In the genomic region with DNA sequence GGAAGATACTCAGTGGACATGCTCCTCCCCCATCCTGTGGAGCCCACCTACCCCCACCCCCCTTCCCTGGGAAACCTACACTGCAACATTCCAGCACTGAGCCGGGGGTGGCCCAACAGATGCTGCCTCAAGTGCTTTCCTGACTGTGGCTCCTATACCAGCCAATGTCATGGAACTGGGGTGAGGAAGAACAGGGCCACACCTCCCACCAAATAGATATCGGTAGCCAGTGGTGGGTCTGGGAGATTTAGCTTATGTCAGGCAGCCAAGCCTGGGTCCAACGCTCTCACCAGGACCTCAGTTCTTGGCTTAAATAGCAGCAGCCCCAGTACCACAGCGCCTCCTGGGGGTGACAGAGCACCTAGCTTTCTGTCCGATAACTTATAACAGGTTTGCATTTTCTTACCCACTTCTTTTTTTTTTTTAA, we compare ENCODE assay signal across 9 cellular contexts. TPM values are rescaled to one million over a fixed set of nuclear protein-coding genes. Genes with fewer than 3 reads are reported as not detected.
DNase-seq lines count a peak whose midpoint lies in the region; ATAC-seq and TF ChIP-seq lines count a peak whose summit lies in the region.
"Had no signal": no experiment of that assay in that cellular context is flagged by ENCODE, and none has a peak within 500 bp of the region (broad histone marks: within the 10 kb centered on the region; RNA-seq: fewer than 3 reads in every experiment).

No MANE protein-coding gene starts in this region.

- H3K79me1 ChIP-seq in trophoblast cell (ENCODE audit: low read length): no peaks in the 10 kb centered on the region

- H3K4me3 Mint-ChIP-seq in activated T-cell treated with anti-CD3 and anti-CD28 coated beads, Interleukin-2, amount 50 U/mL, for 4 hours: no peak overlapping the region
- H3K4me3 Mint-ChIP-seq: stimulated activated naive CD8-positive, alpha-beta T cell treated with anti-CD3 and anti-CD28 coated beads, Interleukin-15, Interleukin-2, amounts not matched to agents 100 ng/mL and 50 ng/mL, for 24 hours had no signal

- CTCF ChIA-PET in GM10248 (lab: Yijun Ruan, JAX): interaction anchor here (1.0 to 2.9 kb wide), 21 partner anchors 9 to 637 kb away, joined by 3 to 9 read pairs (median 4); no protein-coding TSS in a partner anchor

- H3K79me2 ChIP-seq in trophoblast cell (ENCODE audit: control insufficient read depth, insufficient read depth, low read length, poor library complexity): no peaks in the 10 kb centered on the region

- no peak overlapping the region for H3K27ac ChIP-seq in gastroesophageal sphincter
- no peak overlapping the region for H3K27ac ChIP-seq in trophoblast cell (ENCODE audit: low read depth, low read length)

- H3K4me1 Mint-ChIP-seq in activated T-cell treated with anti-CD3 and anti-CD28 coated beads, Interleukin-2, amount 50 U/mL, for 4 hours (ENCODE audit: low read depth): no peaks in the 10 kb centered on the region

- TF ChIP-seq POLR2A in gastroesophageal sphincter (IDR thresholded peaks at IDR 0.05): no peak

- no peak overlapping the region for H3K23ac ChIP-seq in trophoblast cell (ENCODE audit: low read length)

- POLR2A ChIA-PET in GM10248 (lab: Yijun Ruan, JAX): no interaction called here

- no peak overlapping the region for H2BK5ac ChIP-seq in trophoblast cell (ENCODE audit: low read depth, low read length, poor library complexity)

- H4K91ac ChIP-seq in trophoblast cell (ENCODE audit: low read depth, low read length): no peak overlapping the region

- no peak overlapping the region for H3K4me3 ChIP-seq in gastroesophageal sphincter
- no peak overlapping the region for H3K4me3 ChIP-seq in trophoblast cell (ENCODE audit: low read depth, low read length)

- H3K4ac ChIP-seq in trophoblast cell (ENCODE audit: low read depth, low read length): no peak overlapping the region

- TF ChIP-seq EP300 in gastroesophageal sphincter (IDR thresholded peaks at IDR 0.05): no peak

- H2BK12ac ChIP-seq in trophoblast cell (ENCODE audit: low read length): no peak overlapping the region

- H3K36me3 Mint-ChIP-seq in activated T-cell treated with anti-CD3 and anti-CD28 coated beads, Interleukin-2, amount 50 U/mL, for 4 hours (ENCODE audit: insufficient read depth): no peaks in the 10 kb centered on the region

- H3K9me3 ChIP-seq in gastroesophageal sphincter (no peaks in the 10 kb centered on the region), trophoblast cell (ENCODE audit: insufficient read depth, low read depth, low read length) (no peaks in the 10 kb centered on the region)

- no peak overlapping the region for H2AFZ ChIP-seq in trophoblast cell (ENCODE audit: insufficient read depth, low read length, poor library complexity)

- H3K9ac ChIP-seq in trophoblast cell (ENCODE audit: low read length): no peak overlapping the region

- no peak overlapping the region for H2BK120ac ChIP-seq in trophoblast cell (ENCODE audit: insufficient read depth, low read length, poor library complexity)

- H3K4me2 ChIP-seq in trophoblast cell (ENCODE audit: low read length): no peak overlapping the region

- H3K9me3 Mint-ChIP-seq in activated T-cell treated with anti-CD3 and anti-CD28 coated beads, Interleukin-2, amount 50 U/mL, for 4 hours: no peaks in the 10 kb centered on the region
- H3K9me3 Mint-ChIP-seq: stimulated activated naive CD8-positive, alpha-beta T cell treated with anti-CD3 and anti-CD28 coated beads, Interleukin-15, Interleukin-2, amounts not matched to agents 100 ng/mL and 50 ng/mL, for 24 hours had no signal

- H4K12ac ChIP-seq in trophoblast cell (ENCODE audit: low read depth, low read length): no peak overlapping the region

- TF ChIP-seq CTCF in GM10248 (IDR thresholded peaks at IDR 0.05; ENCODE audit: control extremely low read depth, extremely low read depth, low read depth, missing control alignments) (peak; percentile 53), gastroesophageal sphincter (IDR thresholded peaks at IDR 0.05) (peak in 3 of 4 experiments; percentile 51 to 73 (median 53))

- H3K27me3 Mint-ChIP-seq in activated T-cell treated with anti-CD3 and anti-CD28 coated beads, Interleukin-2, amount 50 U/mL, for 4 hours (ENCODE audit: low read depth): no peaks in the 10 kb centered on the region
- H3K27me3 Mint-ChIP-seq: stimulated activated naive CD8-positive, alpha-beta T cell treated with anti-CD3 and anti-CD28 coated beads, Interleukin-15, Interleukin-2, amounts not matched to agents 100 ng/mL and 50 ng/mL, for 24 hours had no signal

- peak in 1 of 2 donors; percentile 30 for ATAC-seq in activated T-cell treated with anti-CD3 and anti-CD28 coated beads, Interleukin-2, amount 50 U/mL, for 4 hours
- ATAC-seq in gastroesophageal sphincter (no peak), GM21390 (IDR thresholded peaks at IDR 0.05; ENCODE audit: unreplicated experiment) (no peak), GM21515 (IDR thresholded peaks at IDR 0.05; ENCODE audit: unreplicated experiment) (no peak)

- H2AK5ac ChIP-seq in trophoblast cell (ENCODE audit: low read length): no peak overlapping the region

- DNase-seq in GM10248 (ENCODE audit: extremely low spot score) (no peak), NOMO-1 (lab: John Stamatoyannopoulos, UW; ENCODE audit: unreplicated experiment in 2 of 2) (peak; percentile 4 to 16), trophoblast cell (peak; percentile 63 to 86), NCI-H1105 (lab: John Stamatoyannopoulos, UW) (no peak)
- peak; percentile 26 for DNase-seq in activated T-cell treated with anti-CD3 and anti-CD28 coated beads, Interleukin-2, amount 50 U/mL, for 4 hours

- H3K18ac ChIP-seq in trophoblast cell (ENCODE audit: low read length): no peak overlapping the region

- H3K4me1 ChIP-seq in gastroesophageal sphincter: no peaks in the 10 kb centered on the region
- H3K4me1 ChIP-seq in trophoblast cell (ENCODE audit: control insufficient read depth in 1 of 2, insufficient read depth in 2 of 2, low read length in 2 of 2): peaks cover 2 to 9% of the 10 kb centered on the region in 2 experiments

- no peak overlapping the region for H3K14ac ChIP-seq in trophoblast cell (ENCODE audit: low read length)

- H4K8ac ChIP-seq in trophoblast cell (ENCODE audit: low read depth, low read length): no peak overlapping the region

- no peaks in the 10 kb centered on the region for H3K27me3 ChIP-seq in gastroesophageal sphincter
- H3K27me3 ChIP-seq in trophoblast cell (ENCODE audit: insufficient read depth, low read length): no peaks in the 10 kb centered on the region

- H3K36me3 ChIP-seq in gastroesophageal sphincter: peaks cover 0 to 5% of the 10 kb centered on the region in 2 donors
- H3K36me3 ChIP-seq in trophoblast cell (ENCODE audit: control insufficient read depth in 1 of 2, insufficient read depth in 2 of 2, low read length in 2 of 2): peaks cover 30 to 38% of the 10 kb centered on the region in 2 experiments

- WGBS in gastroesophageal sphincter (ENCODE audit: low coverage in 1 of 2), 2 donors: 40 to 49% methylated on average over 2 to 3 of the region's 5 CpGs
- WGBS in trophoblast cell (ENCODE audit: extremely low coverage, insufficient coverage, insufficient read length): no CpG with 5 or more reads among the region's 5 CpGs

RNA-seq across cellular contexts. Expression of a gene that starts 30.3 kb away (rescaled TPM):
- 10 to 100 TPM; 31.5 to 52.5 (median 40.1) TPM for total RNA-seq in activated T-cell treated with anti-CD3 and anti-CD28 coated beads, Interleukin-2, amount 50 U/mL, for 4 hours
- total RNA-seq in gastroesophageal sphincter: 1 to 10 TPM in 1 of 4 donors, under 1 TPM in 1, not detected in 2; 0.40 to 1.7 TPM
- 8.3 and 8.5 TPM in 2 replicates for polyA plus RNA-seq in trophoblast cell (2013)

Comparison
In these comparisons a context has a peak if more than half of its experiments do, and no peak if none do; other contexts are left out.
1. DNase-seq: peak in NOMO-1 (2 of 2), activated T-cell treated with anti-CD3 and anti-CD28 coated beads, Interleukin-2, amount 50 U/mL, for 4 hours (single experiment) and trophoblast cell (2 of 2); none in GM10248 (single experiment) and NCI-H1105 (single experiment).
2. RNA of a gene that starts 30.3 kb away (total RNA-seq): 31.5 to 52.5 TPM in activated T-cell treated with anti-CD3 and anti-CD28 coated beads, Interleukin-2, amount 50 U/mL, for 4 hours; 0.40 to 1.7 TPM in gastroesophageal sphincter; every median in the first group is over 10 times any median in the second.